Comparison of ENCODE assay signal across 1 cellular context in the genomic region with DNA sequence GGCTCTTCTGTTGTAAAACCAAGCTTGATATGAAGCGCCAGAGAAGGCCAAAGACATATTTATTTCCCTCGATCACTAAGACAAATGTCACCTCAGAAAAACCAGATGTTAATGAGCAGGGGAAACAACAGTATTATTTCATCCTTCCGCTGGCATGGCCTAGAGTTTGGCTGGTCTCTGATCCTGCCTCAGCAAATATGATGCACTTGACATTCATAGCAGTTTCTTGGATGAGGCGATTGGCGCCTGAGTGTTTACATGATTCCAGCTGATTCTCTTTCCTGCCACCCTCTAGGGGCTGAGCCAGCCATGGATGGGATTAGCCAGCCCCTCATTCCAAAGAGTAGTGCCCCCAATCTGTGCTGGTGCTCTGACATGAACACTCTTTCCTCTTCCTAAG.
TF ChIP-seq lines count a peak whose summit lies in the region.

No MANE protein-coding gene starts in this region.

TF ChIP-seq in IMR-90, 13 proteins besides CTCF, POLR2A, EP300 and RAD21 (continued from another document):
- TF ChIP-seq, protein P1, sequence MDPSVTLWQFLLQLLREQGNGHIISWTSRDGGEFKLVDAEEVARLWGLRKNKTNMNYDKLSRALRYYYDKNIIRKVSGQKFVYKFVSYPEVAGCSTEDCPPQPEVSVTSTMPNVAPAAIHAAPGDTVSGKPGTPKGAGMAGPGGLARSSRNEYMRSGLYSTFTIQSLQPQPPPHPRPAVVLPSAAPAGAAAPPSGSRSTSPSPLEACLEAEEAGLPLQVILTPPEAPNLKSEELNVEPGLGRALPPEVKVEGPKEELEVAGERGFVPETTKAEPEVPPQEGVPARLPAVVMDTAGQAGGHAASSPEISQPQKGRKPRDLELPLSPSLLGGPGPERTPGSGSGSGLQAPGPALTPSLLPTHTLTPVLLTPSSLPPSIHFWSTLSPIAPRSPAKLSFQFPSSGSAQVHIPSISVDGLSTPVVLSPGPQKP (IDR thresholded peaks at IDR 0.05; ENCODE audit: borderline replicate concordance, low read depth, low read length) = no peak
- TF ChIP-seq, protein P2, sequence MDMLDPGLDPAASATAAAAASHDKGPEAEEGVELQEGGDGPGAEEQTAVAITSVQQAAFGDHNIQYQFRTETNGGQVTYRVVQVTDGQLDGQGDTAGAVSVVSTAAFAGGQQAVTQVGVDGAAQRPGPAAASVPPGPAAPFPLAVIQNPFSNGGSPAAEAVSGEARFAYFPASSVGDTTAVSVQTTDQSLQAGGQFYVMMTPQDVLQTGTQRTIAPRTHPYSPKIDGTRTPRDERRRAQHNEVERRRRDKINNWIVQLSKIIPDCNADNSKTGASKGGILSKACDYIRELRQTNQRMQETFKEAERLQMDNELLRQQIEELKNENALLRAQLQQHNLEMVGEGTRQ (IDR thresholded peaks at IDR 0.05; ENCODE audit: low read depth, low read length) = no peak
- TF ChIP-seq MAZ (IDR thresholded peaks at IDR 0.05; ENCODE audit: borderline replicate concordance, low read depth, low read length) = no peak
- no peak for TF ChIP-seq MXI1 (IDR thresholded peaks at IDR 0.05; ENCODE audit: borderline replicate concordance, low read depth, low read length)
- no peak for TF ChIP-seq FOS (IDR thresholded peaks at IDR 0.05; ENCODE audit: low read depth, low read length)
